Comparison of ENCODE assay signal across 1 cellular context in the genomic region with DNA sequence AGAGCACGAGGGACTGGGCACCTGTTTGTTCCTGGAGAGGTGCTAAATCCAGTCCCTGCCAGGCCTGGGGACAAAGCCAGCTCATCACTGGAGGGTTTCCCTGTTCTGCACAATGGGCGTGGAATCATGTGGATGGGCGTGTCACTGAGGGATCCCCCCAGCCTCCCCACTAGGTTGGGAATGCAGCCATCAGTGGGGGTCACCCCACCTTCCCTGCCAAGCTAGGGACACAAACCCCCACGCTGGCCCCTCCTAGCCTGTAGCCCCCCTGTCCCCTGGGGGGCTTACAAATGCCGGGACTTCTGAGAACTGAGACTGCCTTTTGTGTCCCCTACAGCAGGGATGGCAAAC.
TF ChIP-seq lines count a peak whose summit lies in the region.

No MANE protein-coding gene starts in this region.

TF ChIP-seq in H1, 55 proteins besides CTCF, POLR2A, EP300 and RAD21:
- TF ChIP-seq GABPA (IDR thresholded peaks at IDR 0.05; ENCODE audit: borderline replicate concordance, insufficient read depth, low read length) (no peak), TAF1 (IDR thresholded peaks at IDR 0.05; ENCODE audit: low read depth, low read length) (no peak), CREB1 (IDR thresholded peaks at IDR 0.05) (no peak), CHD1 (IDR thresholded peaks at IDR 0.05; ENCODE audit: low read depth, low read length) (no peak), SIX5 (IDR thresholded peaks at IDR 0.05; ENCODE audit: low read depth, low read length) (no peak), RBBP5 (IDR thresholded peaks at IDR 0.05; ENCODE audit: borderline replicate concordance, low read depth, low read length) (no peak), MAFK (IDR thresholded peaks at IDR 0.05; ENCODE audit: low read depth, low read length) (no peak), POU5F1 (IDR thresholded peaks at IDR 0.05; ENCODE audit: low read depth, low read length) (no peak), SP1 (IDR thresholded peaks at IDR 0.05; ENCODE audit: low read depth, low read length) (no peak)
- TF ChIP-seq, protein P1, sequence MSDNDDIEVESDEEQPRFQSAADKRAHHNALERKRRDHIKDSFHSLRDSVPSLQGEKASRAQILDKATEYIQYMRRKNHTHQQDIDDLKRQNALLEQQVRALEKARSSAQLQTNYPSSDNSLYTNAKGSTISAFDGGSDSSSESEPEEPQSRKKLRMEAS (IDR thresholded peaks at IDR 0.05) = no peak
- TF ChIP-seq, protein P2, sequence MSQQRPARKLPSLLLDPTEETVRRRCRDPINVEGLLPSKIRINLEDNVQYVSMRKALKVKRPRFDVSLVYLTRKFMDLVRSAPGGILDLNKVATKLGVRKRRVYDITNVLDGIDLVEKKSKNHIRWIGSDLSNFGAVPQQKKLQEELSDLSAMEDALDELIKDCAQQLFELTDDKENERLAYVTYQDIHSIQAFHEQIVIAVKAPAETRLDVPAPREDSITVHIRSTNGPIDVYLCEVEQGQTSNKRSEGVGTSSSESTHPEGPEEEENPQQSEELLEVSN (IDR thresholded peaks at IDR 0.05) = no peak
